12 cellular contexts compared by ENCODE assay signal in the genomic region with DNA sequence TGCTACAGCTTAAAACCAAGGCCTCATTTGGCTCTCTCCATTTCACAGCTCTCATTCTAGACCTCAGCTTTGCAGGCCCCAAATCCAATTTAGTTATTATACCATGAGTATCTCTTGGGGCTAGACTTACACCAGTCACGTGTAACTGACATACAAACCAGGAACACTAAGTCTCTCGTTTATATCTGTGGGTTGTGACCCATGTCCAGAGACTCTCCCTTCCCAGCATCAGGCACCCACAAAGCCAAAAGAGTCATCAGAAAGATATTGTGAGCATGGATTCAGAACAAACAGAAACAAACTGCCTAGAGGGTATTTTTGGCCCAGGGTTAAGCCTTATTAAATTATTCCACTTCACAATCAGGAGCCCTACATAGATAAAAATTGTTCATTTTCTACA. TPM values are rescaled to one million over a fixed set of nuclear protein-coding genes. Genes with fewer than 3 reads are reported as not detected.
DNase-seq lines count a peak whose midpoint lies in the region; ATAC-seq and TF ChIP-seq lines count a peak whose summit lies in the region.
"Had no signal": no experiment of that assay in that cellular context is flagged by ENCODE, and none has a peak within 500 bp of the region (broad histone marks: within the 10 kb centered on the region; RNA-seq: fewer than 3 reads in every experiment).

No MANE protein-coding gene starts in this region.

- peaks cover under 1% of the 10 kb centered on the region for H3K4me1 Mint-ChIP-seq in neural progenitor cell

- peaks cover 6% of the 10 kb centered on the region for H3K36me3 Mint-ChIP-seq in neural progenitor cell
- H3K36me3 Mint-ChIP-seq in activated naive CD4-positive, alpha-beta T cell treated with anti-CD3 and anti-CD28 coated beads, Interleukin-2, amount 50 U/mL, for 72 hours: no peaks in the 10 kb centered on the region

- intact Hi-C loops in uterus (cut with DNase I; ENCODE audit: low total_unique reads): no loop called here

- TF ChIP-seq POLR2A in Peyer's patch (IDR thresholded peaks at IDR 0.05) (no peak), uterus (IDR thresholded peaks at IDR 0.05) (no peak)

- H4K20me1 ChIP-seq in neural progenitor cell (ENCODE audit: low read depth): peaks cover 7% of the 10 kb centered on the region

- H3K27me3 ChIP-seq in Peyer's patch: no peaks in the 10 kb centered on the region
- H3K27me3 ChIP-seq in neural progenitor cell: no peaks in the 10 kb centered on the region
- H3K27me3 ChIP-seq in uterus: no peaks in the 10 kb centered on the region

- ATAC-seq in GM21526 (IDR thresholded peaks at IDR 0.05; ENCODE audit: low FRiP score, unreplicated experiment): no peak
- ATAC-seq in activated naive CD4-positive, alpha-beta T cell treated with anti-CD3 and anti-CD28 coated beads, Interleukin-2, amount 50 U/mL, for 72 hours: no peak

- no peak overlapping the region for H2AFZ ChIP-seq in neural progenitor cell (replicated peaks)

- peaks cover 27% of the 10 kb centered on the region for H3F3A ChIP-seq in neural progenitor cell (ENCODE audit: low read depth)

- H3K4me2 ChIP-seq in neural progenitor cell: no peak overlapping the region
- H3K4me2 ChIP-seq: SK-N-SH had no signal

- peak overlapping the region; percentile 19 for H3K27ac Mint-ChIP-seq in neural progenitor cell
- peak overlapping the region in 1 of 2 donors; percentile 29 for H3K27ac Mint-ChIP-seq in activated naive CD4-positive, alpha-beta T cell treated with anti-CD3 and anti-CD28 coated beads, Interleukin-2, amount 50 U/mL, for 72 hours

- no peak overlapping the region for H3K4me3 ChIP-seq in Peyer's patch
- H3K4me3 ChIP-seq in fibroblast of the aortic adventitia (ENCODE audit: low read depth, low read length): no peak overlapping the region
- H3K4me3 ChIP-seq in neural progenitor cell: no peak overlapping the region
- no peak overlapping the region for H3K4me3 ChIP-seq in uterus

- H3K27ac ChIP-seq in Peyer's patch (peak overlapping the region in 3 of 4 donors; percentile 54 to 71 (median 61)), neural progenitor cell (no peak overlapping the region), uterus (peak overlapping the region in 1 of 2 donors; percentile 55)

- H3K36me3 ChIP-seq in Peyer's patch: peaks cover 0 to 11% (median 0%) of the 10 kb centered on the region in 3 donors
- H3K36me3 ChIP-seq in neural progenitor cell: peaks cover 9% of the 10 kb centered on the region
- H3K36me3 ChIP-seq in uterus: no peaks in the 10 kb centered on the region

- no peak for DNase-seq in Peyer's patch
- peak; percentile 69 for DNase-seq in fibroblast of the aortic adventitia (ENCODE audit: low read depth)
- no peak for DNase-seq in neural progenitor cell (ENCODE audit: low spot score)
- peak; percentile 39 to 58 for DNase-seq in uterus
- DNase-seq in NCI-H146 treated with DMSO at 0.1 percent for 48 hours (lab: John Stamatoyannopoulos, UW; ENCODE audit: unreplicated experiment): no peak
- no peak for DNase-seq in activated naive CD4-positive, alpha-beta T cell treated with anti-CD3 and anti-CD28 coated beads, Interleukin-2, amount 50 U/mL, for 72 hours (ENCODE audit: low spot score in 2 of 2)
- DNase-seq: activated CD4-positive, CD25-positive, alpha-beta regulatory T cell; activated T-cell treated with anti-CD3 and anti-CD28 coated beads, Interleukin-2, amount 50 U/mL, for 1 hour; NCI-H1417; NCI-H774; SK-N-SH had no signal

- H3K9me3 ChIP-seq in Peyer's patch: no peaks in the 10 kb centered on the region
- no peaks in the 10 kb centered on the region for H3K9me3 ChIP-seq in neural progenitor cell (ENCODE audit: low read depth)
- no peaks in the 10 kb centered on the region for H3K9me3 ChIP-seq in uterus
- H3K9me3 ChIP-seq: SK-N-SH had no signal

- TF ChIP-seq CTCF in Peyer's patch (IDR thresholded peaks at IDR 0.05): no peak
- TF ChIP-seq CTCF in fibroblast of the aortic adventitia (IDR thresholded peaks at IDR 0.05; ENCODE audit: insufficient read depth, low read length): no peak
- no peak for TF ChIP-seq CTCF in neural progenitor cell (IDR thresholded peaks at IDR 0.05)
- TF ChIP-seq CTCF in uterus (IDR thresholded peaks at IDR 0.05): no peak

- H3K9me3 Mint-ChIP-seq in neural progenitor cell: no peaks in the 10 kb centered on the region
- no peaks in the 10 kb centered on the region for H3K9me3 Mint-ChIP-seq in activated naive CD4-positive, alpha-beta T cell treated with anti-CD3 and anti-CD28 coated beads, Interleukin-2, amount 50 U/mL, for 72 hours

- no peaks in the 10 kb centered on the region for H3K27me3 Mint-ChIP-seq in neural progenitor cell (ENCODE audit: insufficient read depth, low read depth)

- H3K79me2 ChIP-seq in neural progenitor cell (ENCODE audit: low read depth): no peaks in the 10 kb centered on the region

- H3K4me3 Mint-ChIP-seq in neural progenitor cell: no peak overlapping the region

- H3K9ac ChIP-seq in neural progenitor cell: no peak overlapping the region
- H3K9ac ChIP-seq: SK-N-SH had no signal

- H3K4me1 ChIP-seq in Peyer's patch (peaks cover 0 to 18% (median 1%) of the 10 kb centered on the region in 4 donors), neural progenitor cell (no peaks in the 10 kb centered on the region), uterus (no peaks in the 10 kb centered on the region)

RNA-seq across cellular contexts. Expression of a gene that starts 5.6 kb away (rescaled TPM):
- 1 to 10 TPM in 3 of 4 donors, not detected in 1; 1.4 to 6.8 (median 4.2) TPM for total RNA-seq in Peyer's patch
- 0.27 and 8.6 TPM in 2 replicates for total RNA-seq in fibroblast of the aortic adventitia (ENCODE audit: low replicate concordance)
- total RNA-seq in neural progenitor cell (ENCODE audit: low replicate concordance): 1.1 TPM in 1 of 2 replicates, not detected in the other
- total RNA-seq in uterus: 1 to 10 TPM in 2 of 4 donors, not detected in 2; 1.7 to 1.9 TPM
- total RNA-seq in activated naive CD4-positive, alpha-beta T cell treated with anti-CD3 and anti-CD28 coated beads, Interleukin-2, amount 50 U/mL, for 72 hours: under 1 TPM; 0.34 to 0.70 TPM

RNA-seq across cellular contexts. Expression of a gene that starts 25.6 kb away (rescaled TPM):
- total RNA-seq in Peyer's patch (100 to 1,000 TPM; 102 to 278 (median 204) TPM), fibroblast of the aortic adventitia (ENCODE audit: low replicate concordance) (75.1 and 163 TPM in 2 replicates), neural progenitor cell (ENCODE audit: low replicate concordance) (110 and 181 TPM in 2 replicates), uterus (100 to 1,000 TPM in 2 of 4 donors, 10 to 100 TPM in 2; 65.3 to 234 (median 103) TPM)
- total RNA-seq in activated naive CD4-positive, alpha-beta T cell treated with anti-CD3 and anti-CD28 coated beads, Interleukin-2, amount 50 U/mL, for 72 hours: 10 to 100 TPM; 59.5 to 67.6 TPM

RNA-seq across cellular contexts. Expression of a gene that starts 30.6 kb away (rescaled TPM):
- total RNA-seq in Peyer's patch (10 to 100 TPM in 1 of 4 donors, 1 to 10 TPM in 2, under 1 TPM in 1; 0.83 to 10.1 (median 3.7) TPM), fibroblast of the aortic adventitia (ENCODE audit: low replicate concordance) (under 0.01 and 0.41 TPM in 2 replicates), neural progenitor cell (ENCODE audit: low replicate concordance) (not detected in 2 replicates), uterus (1 to 10 TPM; 1.5 to 8.7 (median 4.7) TPM)
- 1 to 10 TPM; 1.0 to 1.5 TPM for total RNA-seq in activated naive CD4-positive, alpha-beta T cell treated with anti-CD3 and anti-CD28 coated beads, Interleukin-2, amount 50 U/mL, for 72 hours

Comparison
In these comparisons a context has a peak if more than half of its experiments do, and no peak if none do; other contexts are left out.
1. DNase-seq: peak in fibroblast of the aortic adventitia (single experiment) and uterus (2 of 2); none in Peyer's patch (0 of 3), neural progenitor cell (single experiment), NCI-H146 treated with DMSO at 0.1 percent for 48 hours (single experiment) and activated naive CD4-positive, alpha-beta T cell treated with anti-CD3 and anti-CD28 coated beads, Interleukin-2, amount 50 U/mL, for 72 hours (0 of 2).